ENCODE assay signal across 7 cellular contexts in the genomic region with DNA sequence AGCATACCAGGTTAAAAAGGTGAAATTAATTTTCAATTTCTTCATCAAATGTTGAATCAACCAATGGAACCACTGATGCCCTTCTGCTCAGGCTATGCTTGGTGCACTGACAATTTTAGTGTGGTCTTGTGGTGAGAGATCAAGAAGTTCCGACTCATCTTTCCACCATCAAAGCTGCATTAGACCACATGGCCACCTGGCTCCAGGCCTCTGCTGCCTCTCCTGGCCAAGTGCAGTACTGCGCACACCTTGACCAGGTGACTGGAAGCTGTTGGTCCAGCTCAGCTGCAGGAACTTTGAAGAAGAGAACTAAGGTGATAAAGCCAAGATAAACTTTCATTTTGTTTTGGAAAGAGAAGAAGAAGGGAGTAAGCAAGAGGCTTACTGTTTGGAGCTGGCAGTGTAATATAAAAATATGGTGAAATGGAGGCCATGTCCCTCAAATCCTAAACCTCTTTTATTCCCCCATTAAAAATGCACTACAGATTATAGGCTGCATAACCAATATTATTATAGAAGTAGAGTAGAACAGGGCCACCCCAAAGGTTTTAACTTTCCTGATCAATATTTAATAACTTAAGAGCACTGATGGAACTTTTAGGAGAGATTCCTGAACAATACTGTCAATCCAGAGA.
DNase-seq lines count a peak whose midpoint lies in the region; ATAC-seq and TF ChIP-seq lines count a peak whose summit lies in the region.

No MANE protein-coding gene starts in this region.

- H3K4me1 Mint-ChIP-seq in stimulated activated effector memory CD8-positive, alpha-beta T cell treated with anti-CD3 and anti-CD28 coated beads, Interleukin-12 subunit alpha, Interleukin-12 subunit beta, amount 100 ng/mL, for 72 hours, result no peaks in the 10 kb centered on the region

- peaks cover 11% of the 10 kb centered on the region for H3K9me3 Mint-ChIP-seq in stimulated activated effector memory CD8-positive, alpha-beta T cell treated with anti-CD3 and anti-CD28 coated beads, Interleukin-12 subunit alpha, Interleukin-12 subunit beta, amount 100 ng/mL, for 72 hours

- DNase-seq in GM12865 (ENCODE audit: low read depth) (peak; percentile 50), glomerular visceral epithelial cell (ENCODE audit: extremely low spot score) (peak; percentile 28), NCI-H1105 (lab: John Stamatoyannopoulos, UW) (no peak)
- peak; percentile 11 to 66 for DNase-seq in stimulated activated effector memory CD8-positive, alpha-beta T cell treated with anti-CD3 and anti-CD28 coated beads, Interleukin-12 subunit alpha, Interleukin-12 subunit beta, amount 100 ng/mL, for 72 hours (ENCODE audit: low spot score in 2 of 2)

- no peak overlapping the region for H3K4me3 ChIP-seq in GM12865 (ENCODE audit: low read depth, low read length)

- H3K27ac Mint-ChIP-seq in stimulated activated effector memory CD8-positive, alpha-beta T cell treated with anti-CD3 and anti-CD28 coated beads, Interleukin-12 subunit alpha, Interleukin-12 subunit beta, amount 100 ng/mL, for 72 hours, result no peak overlapping the region

- no peak overlapping the region for H3K4me3 Mint-ChIP-seq in stimulated activated effector memory CD8-positive, alpha-beta T cell treated with anti-CD3 and anti-CD28 coated beads, Interleukin-12 subunit alpha, Interleukin-12 subunit beta, amount 100 ng/mL, for 72 hours

- TF ChIP-seq CTCF in GM12865 (IDR thresholded peaks at IDR 0.05; ENCODE audit: insufficient read depth, low read depth, low read length, missing control alignments), result peak; percentile 88

- ATAC-seq in GM19455 (IDR thresholded peaks at IDR 0.05; ENCODE audit: unreplicated experiment) (peak; percentile 99), HG03354 (IDR thresholded peaks at IDR 0.05; ENCODE audit: poor library complexity, severe bottlenecking, unreplicated experiment) (peak; percentile 100)
- ATAC-seq in activated CD4-positive, CD25-positive, alpha-beta regulatory T cell treated with anti-CD3 and anti-CD28 coated beads, Interleukin-2, amount 50 U/mL, for 24 hours, result peak; percentile 41 to 49
- ATAC-seq in stimulated activated effector memory CD8-positive, alpha-beta T cell treated with anti-CD3 and anti-CD28 coated beads, Interleukin-12 subunit alpha, Interleukin-12 subunit beta, amount 100 ng/mL, for 72 hours, result no peak

- H3K36me3 Mint-ChIP-seq in stimulated activated effector memory CD8-positive, alpha-beta T cell treated with anti-CD3 and anti-CD28 coated beads, Interleukin-12 subunit alpha, Interleukin-12 subunit beta, amount 100 ng/mL, for 72 hours, result no peaks in the 10 kb centered on the region
